ENCODE assay signal across 8 cellular contexts in genomic region chr2:96531872-96532505, GRCh38. TPM values are rescaled to one million over a fixed set of nuclear protein-coding genes. Genes with fewer than 3 reads are reported as not detected.
DNase-seq lines count a peak whose midpoint lies in the region; ATAC-seq, FAIRE-seq and TF ChIP-seq lines count a peak whose summit lies in the region.

No MANE protein-coding gene starts in this region.

- H3K27ac ChIP-seq in A549: peak overlapping the region in 1 of 2 experiments; percentile 74; a peak in 4 of 6 replicates
- H3K27ac ChIP-seq in SJCRH30: peak overlapping the region; percentile 29; the same call in 1 of the 2 replicates

- H3K36me3 ChIP-seq in SJCRH30: no peaks in the 10 kb centered on the region

- CTCF ChIA-PET in A549 (lab: Yijun Ruan, JAX): interaction anchor here (2.3 to 8.4 kb wide), 3 partner anchors 18 to 22 kb away, joined by 12 to 63 read pairs (median 34); no protein-coding TSS in a partner anchor

- H3K9me3 Mint-ChIP-seq in neural crest cell: no peaks in the 10 kb centered on the region
- H3K9me3 Mint-ChIP-seq in stimulated activated naive CD8-positive, alpha-beta T cell treated with anti-CD3 and anti-CD28 coated beads, Interleukin-15, Interleukin-2, amounts not matched to agents 100 ng/mL and 50 ng/mL, for 24 hours: no peaks in the 10 kb centered on the region

- H3K4me3 ChIP-seq in A549 (0 out of 3 replicates have a peak overlapping the region, but pooled peaks have one; percentile 23), SJCRH30 (peak overlapping the region; percentile 41), foreskin fibroblast (ENCODE audit: low read depth in 1 of 2, low read length in 2 of 2) (peak overlapping the region; percentile 16 to 28)

- H3K4me1 ChIP-seq in A549: peaks cover 27% of the 10 kb centered on the region
- peaks cover 42% of the 10 kb centered on the region for H3K4me1 ChIP-seq in SJCRH30

- H3K27me3 ChIP-seq in SJCRH30: no peaks in the 10 kb centered on the region

- no peaks in the 10 kb centered on the region for H3K36me3 Mint-ChIP-seq in neural crest cell (ENCODE audit: low read depth)
- no peaks in the 10 kb centered on the region for H3K36me3 Mint-ChIP-seq in stimulated activated naive CD8-positive, alpha-beta T cell treated with anti-CD3 and anti-CD28 coated beads, Interleukin-15, Interleukin-2, amounts not matched to agents 100 ng/mL and 50 ng/mL, for 24 hours (ENCODE audit: low read depth)

- peak; percentile 35 to 58; a peak in 4 of 6 replicates for ATAC-seq in A549
- ATAC-seq in GM19023 (IDR thresholded peaks at IDR 0.05; ENCODE audit: unreplicated experiment): peak; percentile 22

- no peak for FAIRE-seq in A549 (lab: Jason Lieb, UNC)

- WGBS in A549 (ENCODE audit: missing lambda C conversion rate): 34% methylated on average over 23 of the region's 23 CpGs

- POLR2A ChIA-PET in A549 (lab: Yijun Ruan, JAX): interaction anchor here (1.0 kb wide), 1 partner anchor 21 kb away, joined by 3 read pairs; no protein-coding TSS in a partner anchor

- no peak for TF ChIP-seq EP300 in A549 (IDR thresholded peaks at IDR 0.05)

- no peaks in the 10 kb centered on the region for H3K27me3 Mint-ChIP-seq in neural crest cell (ENCODE audit: low read depth)
- H3K27me3 Mint-ChIP-seq in stimulated activated naive CD8-positive, alpha-beta T cell treated with anti-CD3 and anti-CD28 coated beads, Interleukin-15, Interleukin-2, amounts not matched to agents 100 ng/mL and 50 ng/mL, for 24 hours: no peaks in the 10 kb centered on the region

- H3K9me3 ChIP-seq in A549 (no peaks in the 10 kb centered on the region), SJCRH30 (replicated peaks) (no peaks in the 10 kb centered on the region)

- no peak for TF ChIP-seq POLR2A in A549 (IDR thresholded peaks at IDR 0.05; ENCODE audit: low read length)

- peak overlapping the region; percentile 80 for H3K4me3 Mint-ChIP-seq in neural crest cell
- peak overlapping the region; percentile 58 for H3K4me3 Mint-ChIP-seq in stimulated activated naive CD8-positive, alpha-beta T cell treated with anti-CD3 and anti-CD28 coated beads, Interleukin-15, Interleukin-2, amounts not matched to agents 100 ng/mL and 50 ng/mL, for 24 hours

- DNase-seq in A549 (ENCODE audit: low read depth in 1 of 2, low spot score in 1 of 2) (peak; percentile 58 to 83), LoVo (ENCODE audit: low spot score) (peak; percentile 99), SJCRH30 (peak; percentile 94 to 99), foreskin fibroblast (peak; percentile 98 to 99), neural crest cell (ENCODE audit: low read depth, low spot score) (no peak)
- DNase-seq in activated naive CD4-positive, alpha-beta T cell (lab: John Stamatoyannopoulos, UW): peak; percentile 36 to 83 (median 64)

- no peak for TF ChIP-seq CTCF in A549 (IDR thresholded peaks at IDR 0.05)
- no peak for TF ChIP-seq CTCF in foreskin fibroblast (IDR thresholded peaks at IDR 0.05; ENCODE audit: low read depth, low read length)
- TF ChIP-seq CTCF in neural crest cell (conservative IDR thresholded peaks at IDR 0.05): no peak

- H3K4me1 Mint-ChIP-seq in neural crest cell: peaks cover 27% of the 10 kb centered on the region
- H3K4me1 Mint-ChIP-seq in stimulated activated naive CD8-positive, alpha-beta T cell treated with anti-CD3 and anti-CD28 coated beads, Interleukin-15, Interleukin-2, amounts not matched to agents 100 ng/mL and 50 ng/mL, for 24 hours (ENCODE audit: low read depth): peaks cover 77% of the 10 kb centered on the region

- H3K4me2 ChIP-seq in A549: peak overlapping the region; percentile 70

- TF ChIP-seq RAD21 in A549 (conservative IDR thresholded peaks at IDR 0.05 in 1 of 2, IDR thresholded peaks at IDR 0.05 in 1 of 2): no peak

- H3K27ac Mint-ChIP-seq in neural crest cell (ENCODE audit: unreplicated experiment): no peak overlapping the region
- peak overlapping the region; percentile 92 for H3K27ac Mint-ChIP-seq in stimulated activated naive CD8-positive, alpha-beta T cell treated with anti-CD3 and anti-CD28 coated beads, Interleukin-15, Interleukin-2, amounts not matched to agents 100 ng/mL and 50 ng/mL, for 24 hours

TF ChIP-seq in A549, 52 proteins besides CTCF, POLR2A, EP300 and RAD21:
- TF ChIP-seq, protein P1, sequence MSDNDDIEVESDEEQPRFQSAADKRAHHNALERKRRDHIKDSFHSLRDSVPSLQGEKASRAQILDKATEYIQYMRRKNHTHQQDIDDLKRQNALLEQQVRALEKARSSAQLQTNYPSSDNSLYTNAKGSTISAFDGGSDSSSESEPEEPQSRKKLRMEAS (IDR thresholded peaks at IDR 0.05): 0 out of 2 replicates have a peak, but pooled peaks have one; percentile 18
- TF ChIP-seq HEYL (CRISPR knock-in tag; IDR thresholded peaks at IDR 0.05) (no peak), FOSL2 (IDR thresholded peaks at IDR 0.05) (no peak), FOSL2 (CRISPR knock-in tag; IDR thresholded peaks at IDR 0.05) (peak; percentile 48; the same call in 1 of the 2 replicates)

RNA-seq across cellular contexts. Expression of gene ARID5A, which starts 4.6 kb away (rescaled TPM):
- polyA plus RNA-seq in A549 (2011; rRNA removed) (1.2 and 1.5 TPM in 2 replicates), A549 (2017; fragmentation: RNase III; extraction: RNeasy Plus Mini Kit Qiagen cat#74134 plus additional on column Dnase treatment) (4.0 to 4.4 TPM (median 4.2 TPM) in 3 replicates)
- polyA plus RNA-seq in A549 (2012; cell fraction: cytosol; rRNA removed): 3.5 and 4.8 TPM in 2 replicates
- polyA plus RNA-seq in A549 (2012; cell fraction: nucleus; rRNA removed): 7.4 and 9.1 TPM in 2 replicates
- polyA minus RNA-seq in A549 (2011; rRNA and poly(A)+ RNA removed): 0.79 and 1.6 TPM in 2 replicates
- total RNA-seq in SJCRH30 (2014; rRNA removed; shearing (Covaris generic)): 12.4 and 14.2 TPM in 2 replicates
- 12.0 and 12.9 TPM in 2 replicates for total RNA-seq in neural crest cell

RNA-seq across cellular contexts. Expression of gene NEURL3, which starts 26.8 kb away (rescaled TPM):
- polyA plus RNA-seq in A549 (2011; rRNA removed) (0.20 and 0.28 TPM in 2 replicates), A549 (2017; fragmentation: RNase III; extraction: RNeasy Plus Mini Kit Qiagen cat#74134 plus additional on column Dnase treatment) (0.44 to 0.60 TPM (median 0.51 TPM) in 3 replicates)
- 0.81 and 1.4 TPM in 2 replicates for polyA plus RNA-seq in A549 (2012; cell fraction: cytosol; rRNA removed)
- 1.2 and 2.5 TPM in 2 replicates for polyA plus RNA-seq in A549 (2012; cell fraction: nucleus; rRNA removed)
- 0.17 TPM in 1 of 2 replicates, not detected in the other for polyA minus RNA-seq in A549 (2011; rRNA and poly(A)+ RNA removed)
- total RNA-seq in SJCRH30 (2014; rRNA removed; shearing (Covaris generic)): 0.10 TPM in 1 of 2 replicates, not detected in the other
- total RNA-seq in neural crest cell: 0.21 TPM in 1 of 2 replicates, not detected in the other
